In genomic region chr16:3520398-3520797, GRCh38 we compare ENCODE assay signal across 23 cellular contexts. TPM values are rescaled to one million over a fixed set of nuclear protein-coding genes. Genes with fewer than 3 reads are reported as not detected.
A peak's percentile ranks its signal among the peaks of the same experiment; 100 is the strongest.
DNase-seq lines count a peak whose midpoint lies in the region; ATAC-seq and TF ChIP-seq lines count a peak whose summit lies in the region.
"Had no signal": no experiment of that assay in that cellular context is flagged by ENCODE, and none has a peak within 500 bp of the region (broad histone marks: within the 10 kb centered on the region; RNA-seq: fewer than 3 reads in every experiment).

No MANE protein-coding gene starts in this region.

- no peak overlapping the region for H2AFZ ChIP-seq in smooth muscle cell (ENCODE audit: low read depth)

- DNase-seq in BJ (ENCODE audit: low read depth) (peak; percentile 93), ascending aorta (ENCODE audit: low spot score in 2 of 2) (no peak), foreskin fibroblast (peak; percentile 40 to 70), smooth muscle cell (lab: John Stamatoyannopoulos, UW; ENCODE audit: unreplicated experiment) (no peak), HAP-1 (ENCODE audit: low spot score in 2 of 2) (no peak), Kasumi-1 (lab: John Stamatoyannopoulos, UW) (no peak)
- DNase-seq: effector memory CD8-positive, alpha-beta T cell; NCI-H1092; NCI-H2081 treated with DMSO at 0.1 percent for 48 hours; NCI-H524; nucleus accumbens; right lobe of liver; Right ventricle myocardium superior; stimulated activated CD4-positive, alpha-beta T cell treated with anti-CD3 and anti-CD28 coated beads, Interleukin-2, amount 100 ng/mL, for 24 hours; stimulated activated naive CD8-positive, alpha-beta T cell treated with anti-CD3 and anti-CD28 coated beads, Interleukin-15, amount 100 ng/mL, for 72 hours; WERI-Rb-1 had no signal

- H3K4me2 ChIP-seq in smooth muscle cell, result peak overlapping the region; percentile 42
- H3K4me2 ChIP-seq: BLaER1, KMS-11 had no signal

- peak overlapping the region; percentile 47 for H3K9ac ChIP-seq in smooth muscle cell (ENCODE audit: low read depth)
- H3K9ac ChIP-seq: BLaER1, KMS-11 had no signal

- H3K9me3 ChIP-seq in ascending aorta (no peaks in the 10 kb centered on the region), smooth muscle cell (replicated peaks; ENCODE audit: low read depth) (no peaks in the 10 kb centered on the region), HAP-1 (no peaks in the 10 kb centered on the region)
- H3K9me3 ChIP-seq: BLaER1, right lobe of liver had no signal

- no peak for TF ChIP-seq CTCF in BJ (IDR thresholded peaks at IDR 0.05; ENCODE audit: insufficient read depth, low read depth, low read length)
- no peak for TF ChIP-seq CTCF in ascending aorta (IDR thresholded peaks at IDR 0.05)
- no peak for TF ChIP-seq CTCF in foreskin fibroblast (IDR thresholded peaks at IDR 0.05; ENCODE audit: low read depth, low read length)
- no peak for TF ChIP-seq CTCF in smooth muscle cell (IDR thresholded peaks at IDR 0.05; ENCODE audit: borderline replicate concordance, insufficient read depth, poor library complexity, severe bottlenecking)

- H3K27me3 ChIP-seq in BJ (ENCODE audit: control insufficient read depth, insufficient read depth, low read length) (no peaks in the 10 kb centered on the region), ascending aorta (no peaks in the 10 kb centered on the region), smooth muscle cell (ENCODE audit: low read depth) (no peaks in the 10 kb centered on the region), HAP-1 (ENCODE audit: low read depth) (no peaks in the 10 kb centered on the region)
- H3K27me3 ChIP-seq: BLaER1, right lobe of liver had no signal

- H3K36me3 ChIP-seq in BJ (ENCODE audit: control insufficient read depth, insufficient read depth, low read length) (peaks cover 15% of the 10 kb centered on the region), ascending aorta (peaks cover 22 to 44% of the 10 kb centered on the region in 2 donors), smooth muscle cell (ENCODE audit: low read depth) (peaks cover 10% of the 10 kb centered on the region), HAP-1 (replicated peaks) (no peaks in the 10 kb centered on the region; the same call in none of the 2 replicates)

- ATAC-seq in GM19463 (IDR thresholded peaks at IDR 0.05; ENCODE audit: unreplicated experiment) (no peak), GM21447 (IDR thresholded peaks at IDR 0.05; ENCODE audit: unreplicated experiment) (no peak)
- ATAC-seq: effector memory CD8-positive, alpha-beta T cell; stimulated activated naive CD8-positive, alpha-beta T cell treated with anti-CD3 and anti-CD28 coated beads, Interleukin-15, amount 100 ng/mL, for 72 hours had no signal

- H3K4me1 ChIP-seq in ascending aorta, result peaks cover 0 to 5% of the 10 kb centered on the region in 2 donors
- no peaks in the 10 kb centered on the region for H3K4me1 ChIP-seq in smooth muscle cell (ENCODE audit: low read depth)
- no peaks in the 10 kb centered on the region for H3K4me1 ChIP-seq in HAP-1
- H3K4me1 ChIP-seq: BLaER1 had no signal

- 27% methylated on average over 4 of the region's 4 CpGs for WGBS in smooth muscle cell (ENCODE audit: low lambda C conversion rate)

- no peaks in the 10 kb centered on the region for H3K79me2 ChIP-seq in smooth muscle cell (ENCODE audit: low read depth)

- H3K4me3 ChIP-seq in BJ (ENCODE audit: low read depth, low read length), result no peak overlapping the region
- H3K4me3 ChIP-seq in ascending aorta, result peak overlapping the region in 1 of 2 donors; percentile 37
- H3K4me3 ChIP-seq in foreskin fibroblast (ENCODE audit: low read depth in 1 of 2, low read length in 2 of 2), result peak overlapping the region in 1 of 2 donors; percentile 28
- H3K4me3 ChIP-seq in smooth muscle cell, result peak overlapping the region; percentile 12
- no peak overlapping the region for H3K4me3 ChIP-seq in HAP-1
- H3K4me3 ChIP-seq: BLaER1, right lobe of liver had no signal

- no peaks in the 10 kb centered on the region for H4K20me1 ChIP-seq in smooth muscle cell (ENCODE audit: low read depth)
- H4K20me1 ChIP-seq: BLaER1 had no signal

- H3K27ac ChIP-seq in ascending aorta (peak overlapping the region; percentile 70 to 83), smooth muscle cell (ENCODE audit: low read depth) (peak overlapping the region; percentile 85)
- H3K27ac ChIP-seq: BLaER1, KMS-11, right lobe of liver, WERI-Rb-1 had no signal

- CTCF ChIA-PET in BJ (lab: Yijun Ruan, JAX), result no interaction called here

- intact Hi-C loops in ascending aorta (cut with DNase I), result no loop called here

- POLR2A ChIA-PET in BJ (lab: Charles Lee), result no interaction called here

- in situ Hi-C loops in HAP-1 (cut with MboI; ENCODE audit: low sequenced_read_pairs), result no loop called here

- peaks cover 18% of the 10 kb centered on the region for H3F3A ChIP-seq in smooth muscle cell (ENCODE audit: low read depth)

RNA-seq across cellular contexts. Expression of gene CLUAP1, which starts 19.6 kb away (rescaled TPM):
- polyA plus RNA-seq in BJ (2011; rRNA removed) (14.7 and 27.0 TPM in 2 replicates), smooth muscle cell (18.7 and 18.9 TPM in 2 replicates)
- polyA minus RNA-seq in BJ (2011; rRNA and poly(A)+ RNA removed), result 9.7 and 12.6 TPM in 2 replicates
- total RNA-seq in ascending aorta (72.4 TPM), smooth muscle cell (16.5 and 20.5 TPM in 2 replicates)

RNA-seq across cellular contexts. Expression of gene C16orf90, which starts 25.1 kb away (rescaled TPM):
- not detected in 2 replicates for polyA plus RNA-seq in BJ (2011; rRNA removed)
- polyA minus RNA-seq in BJ (2011; rRNA and poly(A)+ RNA removed), result 0.26 TPM in 1 of 2 replicates, not detected in the other
- total RNA-seq in ascending aorta, result not detected
- not detected in 2 replicates for total RNA-seq in smooth muscle cell
- not detected in 2 replicates for polyA plus RNA-seq in smooth muscle cell
- total RNA-seq: activated CD8-positive, alpha-beta memory T cell treated with anti-CD3 and anti-CD28 coated beads for 36 hours; frontal cortex; mononuclear cell; right lobe of liver; Right ventricle myocardium superior had no signal

RNA-seq across cellular contexts. Expression of gene NLRC3, which starts 56.8 kb away (rescaled TPM):
- not detected in 2 replicates for polyA plus RNA-seq in BJ (2011; rRNA removed)
- 0.05 TPM in 1 of 2 replicates, not detected in the other for polyA minus RNA-seq in BJ (2011; rRNA and poly(A)+ RNA removed)
- 2.1 TPM for total RNA-seq in ascending aorta
- not detected in 2 replicates for total RNA-seq in smooth muscle cell
- polyA plus RNA-seq in smooth muscle cell, result 0.02 and 0.48 TPM in 2 replicates

Comparison
In these comparisons a context has a peak if more than half of its experiments do, and no peak if none do; other contexts are left out.
1. DNase-seq: peak in BJ (single experiment) and foreskin fibroblast (2 of 2); none in ascending aorta (0 of 2), smooth muscle cell (single experiment), HAP-1 (0 of 2) and Kasumi-1 (0 of 2).